Comparison of ENCODE assay signal across 9 cellular contexts in genomic region chr3:112634786-112635541, GRCh38. TPM values are rescaled to one million over a fixed set of nuclear protein-coding genes. Genes with fewer than 3 reads are reported as not detected.
A peak's percentile ranks its signal among the peaks of the same experiment; 100 is the strongest.
DNase-seq lines count a peak whose midpoint lies in the region; ATAC-seq and TF ChIP-seq lines count a peak whose summit lies in the region.
"Had no signal": no experiment of that assay in that cellular context is flagged by ENCODE, and none has a peak within 500 bp of the region (broad histone marks: within the 10 kb centered on the region; RNA-seq: fewer than 3 reads in every experiment).

No MANE protein-coding gene starts in this region.

- H3K27ac Mint-ChIP-seq in stimulated activated effector memory CD8-positive, alpha-beta T cell treated with anti-CD3 and anti-CD28 coated beads, Interleukin-12 subunit alpha, Interleukin-12 subunit beta, amount 100 ng/mL, for 72 hours = no peak overlapping the region

- H3K4me3 Mint-ChIP-seq in stimulated activated effector memory CD8-positive, alpha-beta T cell treated with anti-CD3 and anti-CD28 coated beads, Interleukin-12 subunit alpha, Interleukin-12 subunit beta, amount 100 ng/mL, for 72 hours = no peak overlapping the region

- peak overlapping the region; percentile 66 to 73 for H3K4me3 ChIP-seq in foreskin fibroblast (ENCODE audit: low read depth in 1 of 2, low read length in 2 of 2)

- peaks cover 6% of the 10 kb centered on the region for H3K4me1 Mint-ChIP-seq in stimulated activated effector memory CD8-positive, alpha-beta T cell treated with anti-CD3 and anti-CD28 coated beads, Interleukin-12 subunit alpha, Interleukin-12 subunit beta, amount 100 ng/mL, for 72 hours

- H3K9me3 Mint-ChIP-seq in stimulated activated effector memory CD8-positive, alpha-beta T cell treated with anti-CD3 and anti-CD28 coated beads, Interleukin-12 subunit alpha, Interleukin-12 subunit beta, amount 100 ng/mL, for 72 hours = no peaks in the 10 kb centered on the region

- H3K36me3 Mint-ChIP-seq in stimulated activated effector memory CD8-positive, alpha-beta T cell treated with anti-CD3 and anti-CD28 coated beads, Interleukin-12 subunit alpha, Interleukin-12 subunit beta, amount 100 ng/mL, for 72 hours = no peaks in the 10 kb centered on the region

- DNase-seq in NCI-H2196 (lab: John Stamatoyannopoulos, UW; ENCODE audit: unreplicated experiment) = peak; percentile 13
- no peak for DNase-seq in NCI-H2196 treated with DMSO at 0.1 percent for 48 hours (lab: John Stamatoyannopoulos, UW; ENCODE audit: unreplicated experiment)
- peak; percentile 50 for DNase-seq in SK-N-DZ (ENCODE audit: low spot score)
- no peak for DNase-seq in foreskin fibroblast
- no peak for DNase-seq in stimulated activated effector memory CD8-positive, alpha-beta T cell treated with anti-CD3 and anti-CD28 coated beads, Interleukin-12 subunit alpha, Interleukin-12 subunit beta, amount 100 ng/mL, for 72 hours (ENCODE audit: low spot score in 2 of 2)
- no peak for DNase-seq in HuH-7 (ENCODE audit: low spot score)
- DNase-seq in NCI-H1105 (lab: John Stamatoyannopoulos, UW) = no peak
- no peak for DNase-seq in D341Med (ENCODE audit: low spot score)
- DNase-seq: posterior cingulate gyrus had no signal

- peak; percentile 45 for ATAC-seq in stimulated activated effector memory CD8-positive, alpha-beta T cell treated with anti-CD3 and anti-CD28 coated beads, Interleukin-12 subunit alpha, Interleukin-12 subunit beta, amount 100 ng/mL, for 72 hours

- TF ChIP-seq CTCF in foreskin fibroblast (IDR thresholded peaks at IDR 0.05; ENCODE audit: low read depth, low read length) = no peak

RNA-seq across cellular contexts. Expression of gene CCDC80, which starts 6.0 kb away (rescaled TPM):
- 3.2 and 3.9 TPM in 2 replicates for polyA plus RNA-seq in SK-N-DZ (2014; cell fraction: cytosol; rRNA removed)
- 2.1 and 2.9 TPM in 2 replicates for polyA plus RNA-seq in SK-N-DZ (2014; cell fraction: nucleus; rRNA removed)

Comparison
In these comparisons a context has a peak if more than half of its experiments do, and no peak if none do; other contexts are left out.
1. DNase-seq: peak in NCI-H2196 (single experiment) and SK-N-DZ (single experiment); none in NCI-H2196 treated with DMSO at 0.1 percent for 48 hours (single experiment), foreskin fibroblast (0 of 2), stimulated activated effector memory CD8-positive, alpha-beta T cell treated with anti-CD3 and anti-CD28 coated beads, Interleukin-12 subunit alpha, Interleukin-12 subunit beta, amount 100 ng/mL, for 72 hours (0 of 2), HuH-7 (single experiment), NCI-H1105 (single experiment) and D341Med (single experiment).